21 cellular contexts compared by ENCODE assay signal in genomic region chr11:79244805-79245197, GRCh38.
A peak's percentile ranks its signal among the peaks of the same experiment; 100 is the strongest.
DNase-seq lines count a peak whose midpoint lies in the region; ATAC-seq, FAIRE-seq and TF ChIP-seq lines count a peak whose summit lies in the region.
"Had no signal": no experiment of that assay in that cellular context is flagged by ENCODE, and none has a peak within 500 bp of the region (broad histone marks: within the 10 kb centered on the region; RNA-seq: fewer than 3 reads in every experiment).

No MANE protein-coding gene starts in this region.

- no peak overlapping the region for H3K4me3 ChIP-seq in gastroesophageal sphincter
- no peak overlapping the region for H3K4me3 ChIP-seq in small intestine (ENCODE audit: low read depth in 1 of 2, low read length in 2 of 2)
- H3K4me3 ChIP-seq in HAP-1: no peak overlapping the region
- H3K4me3 ChIP-seq: lower lobe of right lung, prostate gland, testis had no signal

- H3K4me1 Mint-ChIP-seq in HFFc6 (ENCODE audit: low read depth): peaks cover 67% of the 10 kb centered on the region
- H3K4me1 Mint-ChIP-seq in brain: peaks cover 55% of the 10 kb centered on the region
- peaks cover 12% of the 10 kb centered on the region for H3K4me1 Mint-ChIP-seq in endothelial cell (ENCODE audit: unreplicated experiment)
- H3K4me1 Mint-ChIP-seq in activated naive CD4-positive, alpha-beta T cell treated with anti-CD3 and anti-CD28 coated beads for 36 hours (ENCODE audit: low read depth): no peaks in the 10 kb centered on the region
- H3K4me1 Mint-ChIP-seq: T-helper 17 cell had no signal

- intact Hi-C loops in activated naive CD4-positive, alpha-beta T cell treated with anti-CD3 and anti-CD28 coated beads for 36 hours (cut with micrococcal nuclease): no loop called here

- no peaks in the 10 kb centered on the region for H3K9me3 ChIP-seq in gastroesophageal sphincter
- H3K9me3 ChIP-seq in small intestine (ENCODE audit: control insufficient read depth, low read depth): no peaks in the 10 kb centered on the region
- no peaks in the 10 kb centered on the region for H3K9me3 ChIP-seq in HAP-1
- H3K9me3 ChIP-seq: lower lobe of right lung, prostate gland, testis had no signal

- TF ChIP-seq CTCF in HFFc6 (IDR thresholded peaks at IDR 0.05): no peak
- no peak for TF ChIP-seq CTCF in brain (conservative IDR thresholded peaks at IDR 0.05)
- TF ChIP-seq CTCF in gastroesophageal sphincter (IDR thresholded peaks at IDR 0.05): no peak
- no peak for TF ChIP-seq CTCF in endothelial cell (IDR thresholded peaks at IDR 0.05; ENCODE audit: unreplicated experiment)

- H3K27me3 Mint-ChIP-seq in HFFc6 (ENCODE audit: insufficient read depth) (no peaks in the 10 kb centered on the region; the same call in 1 of the 2 replicates), brain (no peaks in the 10 kb centered on the region), endothelial cell (ENCODE audit: unreplicated experiment) (peaks cover 2% of the 10 kb centered on the region)
- peaks cover 3% of the 10 kb centered on the region for H3K27me3 Mint-ChIP-seq in activated naive CD4-positive, alpha-beta T cell treated with anti-CD3 and anti-CD28 coated beads for 36 hours (ENCODE audit: low read depth)

- H3K36me3 ChIP-seq in gastroesophageal sphincter (no peaks in the 10 kb centered on the region), small intestine (ENCODE audit: control insufficient read depth in 2 of 2, insufficient read depth in 2 of 2, low read length in 2 of 2) (no peaks in the 10 kb centered on the region), HAP-1 (replicated peaks) (no peaks in the 10 kb centered on the region)
- H3K36me3 ChIP-seq: lower lobe of right lung, prostate gland had no signal

- in situ Hi-C loops in HAP-1 (cut with MboI; ENCODE audit: low sequenced_read_pairs): no loop called here

- H3K36me3 Mint-ChIP-seq in HFFc6 (ENCODE audit: low read depth): peaks cover 5% of the 10 kb centered on the region; the same call in 1 of the 2 replicates
- no peaks in the 10 kb centered on the region for H3K36me3 Mint-ChIP-seq in brain
- H3K36me3 Mint-ChIP-seq in endothelial cell (ENCODE audit: low read depth, unreplicated experiment): no peaks in the 10 kb centered on the region
- no peaks in the 10 kb centered on the region for H3K36me3 Mint-ChIP-seq in activated naive CD4-positive, alpha-beta T cell treated with anti-CD3 and anti-CD28 coated beads for 36 hours (ENCODE audit: low read depth)

- FAIRE-seq in small intestine (lab: Jason Lieb, UNC): no peak

- H3K27ac ChIP-seq in gastroesophageal sphincter: peak overlapping the region in 3 of 4 donors; percentile 16 to 55 (median 46)
- no peak overlapping the region for H3K27ac ChIP-seq in small intestine (ENCODE audit: low read depth in 1 of 2, low read length in 1 of 2)
- H3K27ac ChIP-seq: lower lobe of right lung, prostate gland, testis, VCaP had no signal

- no peak for ATAC-seq in gastroesophageal sphincter
- ATAC-seq: T-helper 17 cell had no signal

- CTCF ChIA-PET in activated naive CD4-positive, alpha-beta T cell treated with anti-CD3 and anti-CD28 coated beads for 36 hours (lab: Charles Lee): interaction anchor here (0.7 kb wide), 1 partner anchor 344 kb away, joined by 3 read pairs; no protein-coding TSS in a partner anchor

- TF ChIP-seq EP300 in gastroesophageal sphincter (IDR thresholded peaks at IDR 0.05): no peak

- H3K27ac Mint-ChIP-seq in HFFc6 (peak overlapping the region; percentile 86), brain (peak overlapping the region in 4 of 5 experiments; percentile 20 to 90 (median 48)), endothelial cell (ENCODE audit: unreplicated experiment) (no peak overlapping the region)
- H3K27ac Mint-ChIP-seq in activated naive CD4-positive, alpha-beta T cell treated with anti-CD3 and anti-CD28 coated beads for 36 hours: no peak overlapping the region
- H3K27ac Mint-ChIP-seq: CD4-positive, alpha-beta T cell; T-helper 17 cell had no signal

- DNase-seq in HFFc6: no peak
- peak; percentile 6 for DNase-seq in small intestine
- no peak for DNase-seq in endothelial cell (ENCODE audit: low spot score)
- DNase-seq in HAP-1 (ENCODE audit: low spot score in 2 of 2): no peak
- no peak for DNase-seq in erythroblast (lab: John Stamatoyannopoulos, UW)
- DNase-seq in activated naive CD4-positive, alpha-beta T cell treated with anti-CD3 and anti-CD28 coated beads for 36 hours: no peak
- DNase-seq: activated CD4-positive, alpha-beta T cell treated with anti-CD3 and anti-CD28 coated beads, Interleukin-2, amount 50 U/mL, for 4 hours; activated naive CD4-positive, alpha-beta T cell treated with Interleukin-2 at 50 U/mL for 16 hours; CD4-positive, alpha-beta T cell; cortex of kidney; DMS153; GDM1; lower lobe of right lung; NCI-H1105 treated with DMSO at 0.1 percent for 48 hours; stimulated activated CD4-positive, alpha-beta T cell treated with anti-CD3 and anti-CD28 coated beads, Interleukin-12 subunit alpha, Interleukin-12 subunit beta, amount 100 ng/mL, for 4 hours; T-helper 17 cell; testis had no signal

- TF ChIP-seq POLR2A in gastroesophageal sphincter (IDR thresholded peaks at IDR 0.05) (no peak), erythroblast (IDR thresholded peaks at IDR 0.05; ENCODE audit: low read length) (no peak)

- H3K9me3 Mint-ChIP-seq in HFFc6 (no peaks in the 10 kb centered on the region), brain (no peaks in the 10 kb centered on the region), endothelial cell (ENCODE audit: unreplicated experiment) (no peaks in the 10 kb centered on the region)
- no peaks in the 10 kb centered on the region for H3K9me3 Mint-ChIP-seq in activated naive CD4-positive, alpha-beta T cell treated with anti-CD3 and anti-CD28 coated beads for 36 hours
- H3K9me3 Mint-ChIP-seq: CD4-positive, alpha-beta T cell had no signal

- peaks cover 0 to 18% (median 12%) of the 10 kb centered on the region in 3 donors for H3K4me1 ChIP-seq in gastroesophageal sphincter
- H3K4me1 ChIP-seq in small intestine (ENCODE audit: control insufficient read depth in 2 of 2, insufficient read depth in 1 of 2, low read depth in 1 of 2, low read length in 1 of 2): no peaks in the 10 kb centered on the region
- no peaks in the 10 kb centered on the region for H3K4me1 ChIP-seq in HAP-1
- H3K4me1 ChIP-seq: lower lobe of right lung, prostate gland had no signal

- 50 to 57% methylated on average over 1 to 2 of the region's 2 CpGs for WGBS in gastroesophageal sphincter (ENCODE audit: low coverage in 1 of 2), 2 donors
- 40 to 42% (median 42%) methylated on average over 2 of the region's 2 CpGs for WGBS in small intestine, 3 donors

- H3K27me3 ChIP-seq in gastroesophageal sphincter (no peaks in the 10 kb centered on the region), small intestine (ENCODE audit: control insufficient read depth in 2 of 2, insufficient read depth in 2 of 2, low read length in 2 of 2) (no peaks in the 10 kb centered on the region), HAP-1 (ENCODE audit: low read depth) (no peaks in the 10 kb centered on the region)
- H3K27me3 ChIP-seq: testis had no signal

- H3K4me3 Mint-ChIP-seq in HFFc6 (peak overlapping the region; percentile 29), brain (peak overlapping the region in 1 of 5 experiments; percentile 29), endothelial cell (ENCODE audit: unreplicated experiment) (no peak overlapping the region)
- H3K4me3 Mint-ChIP-seq in activated naive CD4-positive, alpha-beta T cell treated with anti-CD3 and anti-CD28 coated beads for 36 hours: no peak overlapping the region
- H3K4me3 Mint-ChIP-seq: CD4-positive, alpha-beta T cell; T-helper 17 cell had no signal

Comparison
In these comparisons a context has a peak if more than half of its experiments do, and no peak if none do; other contexts are left out.
1. H3K27ac Mint-ChIP-seq: peak in HFFc6 (single experiment) and brain (4 of 5); none in endothelial cell (single experiment) and activated naive CD4-positive, alpha-beta T cell treated with anti-CD3 and anti-CD28 coated beads for 36 hours (single experiment).
2. H3K27ac ChIP-seq: peak in gastroesophageal sphincter (3 of 4); none in small intestine (0 of 2).